Comparison of ENCODE assay signal across 8 cellular contexts in the genomic region with DNA sequence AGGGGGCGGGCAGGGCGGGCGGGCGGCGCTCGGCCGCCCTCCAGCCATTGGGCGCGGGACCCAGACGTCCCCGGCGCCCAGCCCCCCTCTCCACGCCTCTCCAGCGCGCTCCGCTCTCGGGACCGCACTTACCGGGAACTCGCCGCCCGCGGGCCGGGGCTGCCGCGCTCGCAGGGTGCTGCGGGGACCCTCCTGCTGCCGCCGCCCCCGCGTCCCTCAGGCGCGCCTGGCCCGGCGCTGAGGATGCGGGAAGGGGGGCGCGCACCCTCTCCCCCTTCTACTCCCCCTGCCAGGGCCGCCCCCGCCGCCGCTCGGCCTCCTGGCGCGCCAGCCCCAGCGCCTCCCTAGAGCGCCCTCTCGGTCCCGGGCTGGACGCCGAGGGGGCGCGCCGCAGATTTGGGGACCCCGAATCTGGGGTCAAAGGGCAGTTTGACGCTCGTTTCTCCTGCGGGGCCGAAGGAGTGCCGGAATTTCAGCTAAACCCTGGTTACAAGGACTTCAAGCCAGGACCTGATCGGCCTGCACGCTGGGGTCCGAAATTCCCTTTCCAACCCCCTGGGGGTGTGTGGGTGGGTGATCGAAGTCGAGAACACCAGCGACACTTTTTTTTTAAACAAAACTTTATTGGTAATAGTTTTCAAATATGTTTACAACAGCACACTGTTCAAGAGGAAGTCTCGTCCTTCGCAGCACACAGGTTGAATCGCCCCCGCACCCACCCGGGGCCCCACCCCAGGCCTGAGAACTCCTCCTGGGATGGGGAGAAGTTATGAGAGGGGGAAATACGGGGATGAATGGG. TPM values are rescaled to one million over a fixed set of nuclear protein-coding genes. Genes with fewer than 3 reads are reported as not detected.
A peak's percentile ranks its signal among the peaks of the same experiment; 100 is the strongest.
DNase-seq lines count a peak whose midpoint lies in the region; ATAC-seq, FAIRE-seq and TF ChIP-seq lines count a peak whose summit lies in the region.

No MANE protein-coding gene starts in this region.

- H3K27me3 ChIP-seq in lower lobe of right lung (ENCODE audit: low read depth), result no peaks in the 10 kb centered on the region

- intact Hi-C loops in lower lobe of right lung (cut with DNase I), result no loop called here

- H3K4me1 ChIP-seq in lower lobe of right lung, result peaks cover 16% of the 10 kb centered on the region

- H3K36me3 ChIP-seq in lower lobe of right lung, result peaks cover 13% of the 10 kb centered on the region

- H3K9me3 ChIP-seq in lower lobe of right lung, result peaks cover 4% of the 10 kb centered on the region

- FAIRE-seq in GM12892 (lab: Jason Lieb, UNC), result no peak

- ATAC-seq in HG02798 (IDR thresholded peaks at IDR 0.05; ENCODE audit: poor library complexity, unreplicated experiment) (peak; percentile 69), lower lobe of right lung (peak; percentile 92 to 93)
- peak; percentile 72 to 78 for ATAC-seq in activated CD4-positive, CD25-positive, alpha-beta regulatory T cell treated with anti-CD3 and anti-CD28 coated beads, Interleukin-2, amount 50 U/mL, for 24 hours

- H3K4me3 ChIP-seq in lower lobe of right lung, result peak overlapping the region; percentile 88

- DNase-seq in 8988T, result peak; percentile 81
- DNase-seq in GM12892 (ENCODE audit: insufficient read length), result peak; percentile 81
- DNase-seq in NCI-H1694 (lab: John Stamatoyannopoulos, UW), result peak; percentile 23
- DNase-seq in dedifferentiated amniotic fluid mesenchymal stem cell (ENCODE audit: extremely low spot score), result peak; percentile 19
- DNase-seq in lower lobe of right lung, result peak; percentile 60
- DNase-seq in stimulated activated CD8-positive, alpha-beta memory T cell treated with anti-CD3 and anti-CD28 coated beads, Interleukin-4, amount 100 ng/mL, for 24 hours (ENCODE audit: low read depth), result peak; percentile 39

- peak; percentile 71; the same call in 1 of the 2 replicates for TF ChIP-seq POLR2A in GM12892 (IDR thresholded peaks at IDR 0.05; ENCODE audit: low read depth, low read length)

- H3K27ac ChIP-seq in lower lobe of right lung, result peak overlapping the region; percentile 91

- peak; percentile 15 for TF ChIP-seq CTCF in lower lobe of right lung (IDR thresholded peaks at IDR 0.05)

RNA-seq across cellular contexts. Expression of gene SAMD1, which starts 0.7 kb away (rescaled TPM):
- 24.1 TPM for polyA plus RNA-seq in GM12892 (2012; ENCODE audit: missing spikeins)
- total RNA-seq in lower lobe of right lung, result 51.4 TPM

RNA-seq across cellular contexts. Expression of gene C19orf67, which starts 5.7 kb away (rescaled TPM):
- not detected for polyA plus RNA-seq in GM12892 (2012; ENCODE audit: missing spikeins)
- total RNA-seq in lower lobe of right lung, result not detected

RNA-seq across cellular contexts. Expression of gene MISP3, which starts 18.7 kb away (rescaled TPM):
- 0.64 TPM for polyA plus RNA-seq in GM12892 (2012; ENCODE audit: missing spikeins)
- 7.1 TPM for total RNA-seq in lower lobe of right lung

RNA-seq across cellular contexts. Expression of gene PRKACA, which starts 26.3 kb away (rescaled TPM):
- polyA plus RNA-seq in GM12892 (2012; ENCODE audit: missing spikeins), result 35.1 TPM
- total RNA-seq in lower lobe of right lung, result 87.1 TPM

RNA-seq across cellular contexts. Expression of gene PALM3, which starts 29.4 kb away (rescaled TPM):
- not detected for polyA plus RNA-seq in GM12892 (2012; ENCODE audit: missing spikeins)
- total RNA-seq in lower lobe of right lung, result 7.7 TPM

Comparison
In these comparisons a context has a peak if more than half of its experiments do, and no peak if none do; other contexts are left out.
1. Peak in every context shown above with its lines: DNase-seq, ATAC-seq, H3K4me3 ChIP-seq and H3K27ac ChIP-seq.
2. DNase-seq: peak in every context shown above with its lines; median percentile 81 in 8988T; 81 in GM12892; 60 in lower lobe of right lung; 39 in stimulated activated CD8-positive, alpha-beta memory T cell treated with anti-CD3 and anti-CD28 coated beads, Interleukin-4, amount 100 ng/mL, for 24 hours; 23 in NCI-H1694; 19 in dedifferentiated amniotic fluid mesenchymal stem cell.